ENCODE assay signal across 14 cellular contexts in genomic region chr4:90118547-90119211, GRCh38. TPM values are rescaled to one million over a fixed set of nuclear protein-coding genes. Genes with fewer than 3 reads are reported as not detected.
DNase-seq lines count a peak whose midpoint lies in the region; ATAC-seq, FAIRE-seq and TF ChIP-seq lines count a peak whose summit lies in the region.
"Had no signal": no experiment of that assay in that cellular context is flagged by ENCODE, and none has a peak within 500 bp of the region (broad histone marks: within the 10 kb centered on the region; RNA-seq: fewer than 3 reads in every experiment).

No MANE protein-coding gene starts in this region.

- no peak for TF ChIP-seq POLR2A in GM12892 (IDR thresholded peaks at IDR 0.05; ENCODE audit: low read depth, low read length)

- intact Hi-C loops in left ventricle myocardium superior (cut with micrococcal nuclease): no loop called here

- no peak for DNase-seq in GM12892 (ENCODE audit: insufficient read length)
- no peak for DNase-seq in T-helper 9 cell
- DNase-seq in Kasumi-1 (lab: John Stamatoyannopoulos, UW): no peak
- DNase-seq in DMS 273 treated with DMSO at 0.1 percent for 48 hours (lab: John Stamatoyannopoulos, UW): no peak
- no peak for DNase-seq in left ventricle myocardium superior
- DNase-seq: activated CD4-positive, alpha-beta T cell treated with anti-CD3 and anti-CD28 coated beads for 48 hours; activated naive CD4-positive, alpha-beta T cell; GDM1; naive B cell; NCI-H510A had no signal

- ATAC-seq in GM19438 (IDR thresholded peaks at IDR 0.05; ENCODE audit: low read depth, unreplicated experiment) (peak; percentile 87), HG02763 (IDR thresholded peaks at IDR 0.05; ENCODE audit: unreplicated experiment) (peak; percentile 81), HG03457 (IDR thresholded peaks at IDR 0.05; ENCODE audit: unreplicated experiment) (peak; percentile 78), left ventricle myocardium superior (no peak)

- FAIRE-seq in GM12892 (lab: Jason Lieb, UNC): peak; percentile 74

RNA-seq across cellular contexts. Expression of gene CCSER1, which starts 8.5 kb away (rescaled TPM):
- 0.91 TPM for polyA plus RNA-seq in GM12892 (2012; ENCODE audit: missing spikeins)
- total RNA-seq in left ventricle myocardium superior: 13.3 TPM
- polyA plus RNA-seq: smooth muscle cell had no signal
